Comparison of ENCODE assay signal across 19 cellular contexts in genomic region chr9:87698069-87698809, GRCh38.
"Had no signal": no experiment of that assay in that cellular context is flagged by ENCODE, and none has a peak within 500 bp of the region (broad histone marks: within the 10 kb centered on the region; RNA-seq: fewer than 3 reads in every experiment).

No MANE protein-coding gene starts in this region.

- H3K9me3 ChIP-seq: esophagus muscularis mucosa, gastrocnemius medialis, neutrophil, psoas muscle, stomach, thoracic aorta, vagina had no signal

- ATAC-seq: gastrocnemius medialis, heart right ventricle, psoas muscle had no signal

- H3K4me3 ChIP-seq: esophagus muscularis mucosa, gastrocnemius medialis, heart right ventricle, psoas muscle, stomach, thoracic aorta, vagina had no signal

- H3K36me3 ChIP-seq: gastrocnemius medialis, thoracic aorta, vagina had no signal

- DNase-seq: central memory CD4-positive, alpha-beta T cell; effector memory CD4-positive, alpha-beta T cell; gastrocnemius medialis; heart right ventricle; hypothalamus; kidney glomerular epithelial cell; naive B cell; psoas muscle; retina; small intestine; stimulated activated CD4-positive, alpha-beta T cell treated with anti-CD3 and anti-CD28 coated beads, Interleukin-12 subunit alpha, Interleukin-12 subunit beta, amount 100 ng/mL, for 4 hours; stimulated activated naive CD4-positive, alpha-beta T cell; stomach; substantia nigra had no signal

- H3K27me3 ChIP-seq: esophagus muscularis mucosa, gastrocnemius medialis, heart right ventricle, neutrophil, stomach, vagina had no signal

- H3K27ac ChIP-seq: epithelial cell of prostate, esophagus muscularis mucosa, gastrocnemius medialis, heart right ventricle, neutrophil, psoas muscle, stomach, thoracic aorta, vagina had no signal

- H3K4me1 ChIP-seq: esophagus muscularis mucosa, gastrocnemius medialis, heart right ventricle, psoas muscle, stomach, vagina had no signal
